Comparison of ENCODE assay signal across 29 cellular contexts in genomic region chr6:166560222-166560621, GRCh38.
"Had no signal": no experiment of that assay in that cellular context is flagged by ENCODE, and none has a peak within 500 bp of the region (broad histone marks: within the 10 kb centered on the region; RNA-seq: fewer than 3 reads in every experiment).

No MANE protein-coding gene starts in this region.

- H3K27me3 Mint-ChIP-seq: activated T-helper 17 cell treated with anti-CD3 and anti-CD28 coated beads, Interleukin-2, amount 50 U/mL, for 72 hours had no signal

- H3K4me3 Mint-ChIP-seq: activated B cell treated with CpG ODN at 0.5 μM for 24 hours; activated CD8-positive, alpha-beta T cell treated with anti-CD3 and anti-CD28 coated beads for 36 hours; activated naive CD8-positive, alpha-beta T cell; activated T-cell treated with anti-CD3 and anti-CD28 coated beads, Interleukin-2, amount 50 U/mL, for 4 hours; activated T-helper 17 cell treated with anti-CD3 and anti-CD28 coated beads, Interleukin-2, amount 50 U/mL, for 72 hours; central memory CD8-positive, alpha-beta T cell; dendritic cell treated with granulocyte-macrophage colony-stimulating factor and Interleukin-4, amounts not matched to agents 40 ng/mL and 50 ng/mL, for 4 days; T-cell; T-helper 1 cell treated with Interleukin-12 subunit alpha and Interleukin-12 subunit beta and Interleukin-4 antibody, amounts not matched to agents 30 μg/mL and 1 μg/mL, for 36 hours had no signal

- H3K27ac Mint-ChIP-seq: activated B cell treated with CpG ODN at 0.5 μM for 24 hours; activated CD8-positive, alpha-beta T cell treated with anti-CD3 and anti-CD28 coated beads for 36 hours; activated naive CD8-positive, alpha-beta T cell; activated T-helper 17 cell treated with anti-CD3 and anti-CD28 coated beads, Interleukin-2, amount 50 U/mL, for 72 hours; dendritic cell treated with granulocyte-macrophage colony-stimulating factor and Interleukin-4, amounts not matched to agents 40 ng/mL and 50 ng/mL, for 4 days; T-cell; T-helper 1 cell treated with Interleukin-12 subunit alpha and Interleukin-12 subunit beta and Interleukin-4 antibody, amounts not matched to agents 30 μg/mL and 1 μg/mL, for 36 hours had no signal

- H3K36me3 ChIP-seq: brain microvascular endothelial cell, WERI-Rb-1 had no signal

- H3K27me3 ChIP-seq: brain microvascular endothelial cell, dorsolateral prefrontal cortex, esophagus muscularis mucosa had no signal

- ATAC-seq: activated CD4-positive, CD25-positive, alpha-beta regulatory T cell treated with anti-CD3 and anti-CD28 coated beads, Interleukin-2, amount 50 U/mL, for 24 hours; activated CD8-positive, alpha-beta T cell treated with anti-CD3 and anti-CD28 coated beads for 36 hours; activated T-cell treated with anti-CD3 and anti-CD28 coated beads, Interleukin-2, amount 50 U/mL, for 4 hours; activated T-helper 17 cell treated with anti-CD3 and anti-CD28 coated beads, Interleukin-2, amount 50 U/mL, for 72 hours; T-cell had no signal

- H3K27ac ChIP-seq: brain microvascular endothelial cell, coronary artery, dorsolateral prefrontal cortex, esophagus muscularis mucosa, WERI-Rb-1 had no signal

- H3K9me3 Mint-ChIP-seq: dendritic cell treated with granulocyte-macrophage colony-stimulating factor and Interleukin-4, amounts not matched to agents 40 ng/mL and 50 ng/mL, for 4 days had no signal

- H3K4me1 Mint-ChIP-seq: activated T-helper 17 cell treated with anti-CD3 and anti-CD28 coated beads, Interleukin-2, amount 50 U/mL, for 72 hours; central memory CD8-positive, alpha-beta T cell had no signal

- H3K4me3 ChIP-seq: coronary artery, dorsolateral prefrontal cortex, esophagus muscularis mucosa had no signal

- DNase-seq: activated B cell treated with CpG ODN at 0.5 μM for 24 hours; activated CD4-positive, alpha-beta T cell treated with anti-CD3 and anti-CD28 coated beads for 48 hours; activated CD4-positive, alpha-beta T cell treated with anti-CD3 and anti-CD28 coated beads, Interleukin-2, amount 50 U/mL, for 1 hour; activated CD4-positive, alpha-beta T cell treated with anti-CD3 and anti-CD28 coated beads, Interleukin-2, amount 50 U/mL, for 48 hours; activated CD8-positive, alpha-beta memory T cell treated with anti-CD3 and anti-CD28 coated beads for 24 hours; activated CD8-positive, alpha-beta T cell treated with anti-CD3 and anti-CD28 coated beads for 36 hours; activated effector memory CD4-positive, alpha-beta T cell treated with Interleukin-2 at 50 U/mL for 16 hours; activated gamma-delta T cell treated with Interleukin-2 at 50 U/mL for 16 hours; activated naive CD4-positive, alpha-beta T cell treated with anti-CD3 and anti-CD28 coated beads, Interleukin-2, amount 50 U/mL, for 16 hours; activated naive CD4-positive, alpha-beta T cell treated with Interleukin-2 at 50 U/mL for 16 hours; activated T-cell treated with anti-CD3 and anti-CD28 coated beads, Interleukin-2, amount 50 U/mL, for 4 hours; amniotic stem cell; anterior cingulate cortex; brain microvascular endothelial cell; dorsolateral prefrontal cortex; effector memory CD4-positive, alpha-beta T cell; erythroblast; head of caudate nucleus; T-cell; T1000; WERI-Rb-1 had no signal
